8 cellular contexts compared by ENCODE assay signal in genomic region chr16:47460755-47461597, GRCh38.
DNase-seq lines count a peak whose midpoint lies in the region; ATAC-seq and TF ChIP-seq lines count a peak whose summit lies in the region.

Gene ITFG1 (minus strand): TSS chr16:47461063. CDS start chr16:47461045, 18 bp downstream.
Gene PHKB (plus strand): TSS chr16:47461331. CDS start chr16:47461351, 20 bp downstream.

- H3K4me3 ChIP-seq in AG09309 (ENCODE audit: control insufficient read depth, low read depth, low read length) = peak within 1 kb of the TSS; percentile 97

- H3K27ac Mint-ChIP-seq in central memory CD8-positive, alpha-beta T cell (ENCODE audit: low read depth) = peak within 1 kb of the TSS; percentile 97

- no peaks in the 10 kb centered on the region for H3K27me3 Mint-ChIP-seq in central memory CD8-positive, alpha-beta T cell

- peaks cover 50% of the 10 kb centered on the region for H3K4me1 Mint-ChIP-seq in central memory CD8-positive, alpha-beta T cell

- peaks cover 31% of the 10 kb centered on the region for H3K36me3 Mint-ChIP-seq in central memory CD8-positive, alpha-beta T cell (ENCODE audit: insufficient read depth)

- DNase-seq in AG09309 (ENCODE audit: low read depth) = peak; percentile 60
- DNase-seq in NCI-H345 treated with DMSO at 0.1 percent for 48 hours (lab: John Stamatoyannopoulos, UW; ENCODE audit: unreplicated experiment) = peak; percentile 54
- peak; percentile 93 to 95 for DNase-seq in central memory CD8-positive, alpha-beta T cell (ENCODE audit: low spot score in 2 of 2)
- DNase-seq in iris pigment epithelial cell (ENCODE audit: low read depth) = peak; percentile 92
- DNase-seq in stimulated activated CD4-positive, alpha-beta T cell treated with anti-CD3 and anti-CD28 coated beads, Interleukin-12 subunit alpha, Interleukin-12 subunit beta, amount 100 ng/mL, for 24 hours (ENCODE audit: low read depth in 2 of 2) = peak; percentile 87 to 89

- no peaks in the 10 kb centered on the region for H3K9me3 Mint-ChIP-seq in central memory CD8-positive, alpha-beta T cell

- ATAC-seq in GM18873 (IDR thresholded peaks at IDR 0.05; ENCODE audit: low FRiP score, unreplicated experiment) = peak; percentile 75
- ATAC-seq in HG03135 (IDR thresholded peaks at IDR 0.05; ENCODE audit: unreplicated experiment) = peak; percentile 81
- peak; percentile 84 to 86 for ATAC-seq in activated CD4-positive, CD25-positive, alpha-beta regulatory T cell treated with anti-CD3 and anti-CD28 coated beads, Interleukin-2, amount 50 U/mL, for 24 hours
- peak; percentile 97 for ATAC-seq in central memory CD8-positive, alpha-beta T cell (replicated peaks; ENCODE audit: extremely low read depth, poor library complexity, severe bottlenecking)

- H3K4me3 Mint-ChIP-seq in central memory CD8-positive, alpha-beta T cell = peak within 1 kb of the TSS; percentile 86

- TF ChIP-seq CTCF in AG09309 (IDR thresholded peaks at IDR 0.05; ENCODE audit: control insufficient read depth, insufficient read depth, low read depth, low read length, missing control alignments) = no peak

Comparison
In these comparisons a context has a peak if more than half of its experiments do, and no peak if none do; other contexts are left out.
1. Peak in every context shown above with its lines: DNase-seq, ATAC-seq and H3K4me3 ChIP-seq.